In the genomic region with DNA sequence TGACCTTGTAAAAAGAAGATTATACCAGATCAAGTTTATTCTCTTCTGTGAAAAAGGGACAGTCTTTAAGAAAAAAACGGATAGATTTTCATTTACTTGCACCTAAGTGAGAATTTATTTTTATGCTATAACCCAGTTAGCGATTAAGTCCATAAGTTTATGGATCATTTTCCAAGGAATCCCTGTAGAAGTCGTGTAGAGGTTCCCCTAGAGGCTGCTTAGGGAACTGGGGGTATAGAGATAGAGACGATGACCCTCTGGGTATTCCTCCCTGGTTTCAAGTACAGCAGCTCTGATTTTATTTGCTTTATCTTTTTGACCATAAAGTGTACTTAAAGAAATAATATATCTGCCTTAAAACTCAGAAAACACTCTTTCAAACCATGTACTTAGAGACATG, we compare ENCODE assay signal across 2 cellular contexts.
TF ChIP-seq lines count a peak whose summit lies in the region.

No MANE protein-coding gene starts in this region.

TF ChIP-seq in HCT116, 20 proteins besides CTCF, POLR2A, EP300 and RAD21:
- TF ChIP-seq POLR2AphosphoS5 (IDR thresholded peaks at IDR 0.05; ENCODE audit: low read depth, low read length) (no peak), TCF7L2 (IDR thresholded peaks at IDR 0.05; ENCODE audit: borderline replicate concordance, extremely low read depth, insufficient read depth, insufficient read length) (no peak), EGR1 (IDR thresholded peaks at IDR 0.05; ENCODE audit: low read depth) (no peak), FOSL1 (IDR thresholded peaks at IDR 0.05; ENCODE audit: low read depth) (no peak), SRF (IDR thresholded peaks at IDR 0.05; ENCODE audit: low read depth) (no peak), JUND (IDR thresholded peaks at IDR 0.05) (no peak), ZNF274 (IDR thresholded peaks at IDR 0.05; ENCODE audit: low read depth, low read length) (no peak), EZH2 (IDR thresholded peaks at IDR 0.05) (no peak), MAX (IDR thresholded peaks at IDR 0.05) (no peak), ZBTB33 (IDR thresholded peaks at IDR 0.05; ENCODE audit: extremely low read depth, insufficient replicate concordance, low read length) (no peak), CBX3 (IDR thresholded peaks at IDR 0.05; ENCODE audit: low read depth) (no peak), REST (IDR thresholded peaks at IDR 0.05; ENCODE audit: low read depth) (no peak), SP1 (IDR thresholded peaks at IDR 0.05; ENCODE audit: low read depth) (no peak), ELF1 (IDR thresholded peaks at IDR 0.05; ENCODE audit: borderline replicate concordance, low read depth) (no peak), EZH2phosphoT487 (IDR thresholded peaks at IDR 0.05; ENCODE audit: borderline replicate concordance) (no peak)
- TF ChIP-seq, protein P1, sequence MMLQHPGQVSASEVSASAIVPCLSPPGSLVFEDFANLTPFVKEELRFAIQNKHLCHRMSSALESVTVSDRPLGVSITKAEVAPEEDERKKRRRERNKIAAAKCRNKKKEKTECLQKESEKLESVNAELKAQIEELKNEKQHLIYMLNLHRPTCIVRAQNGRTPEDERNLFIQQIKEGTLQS (IDR thresholded peaks at IDR 0.05), result no peak

TF ChIP-seq in GM12878, 131 proteins besides CTCF, POLR2A, EP300 and RAD21:
- TF ChIP-seq IRF4 (IDR thresholded peaks at IDR 0.05; ENCODE audit: low read depth, low read length) (no peak), POLR2AphosphoS5 (IDR thresholded peaks at IDR 0.05; ENCODE audit: low read length) (no peak), BACH1 (IDR thresholded peaks at IDR 0.05; ENCODE audit: borderline replicate concordance) (no peak), SUPT20H (IDR thresholded peaks at IDR 0.05; ENCODE audit: borderline replicate concordance, control insufficient read depth, low read depth, low read length) (no peak), PAX8 (IDR thresholded peaks at IDR 0.05) (no peak), CHD2 (IDR thresholded peaks at IDR 0.05; ENCODE audit: borderline replicate concordance, low read depth, low read length) (no peak), BCL11A (IDR thresholded peaks at IDR 0.05; ENCODE audit: low read depth, low read length) (no peak), DPF2 (IDR thresholded peaks at IDR 0.05) (no peak), TBL1XR1 (IDR thresholded peaks at IDR 0.05; ENCODE audit: low read depth, low read length) (no peak), EED (IDR thresholded peaks at IDR 0.05; ENCODE audit: low read depth) (no peak), CBX5 (IDR thresholded peaks at IDR 0.05; ENCODE audit: low read depth) (no peak), ZBTB4 (CRISPR knock-in tag; IDR thresholded peaks at IDR 0.05) (no peak), CUX1 (IDR thresholded peaks at IDR 0.05; ENCODE audit: insufficient replicate concordance, low read depth, low read length) (no peak), MAX (IDR thresholded peaks at IDR 0.05; ENCODE audit: low read depth, low read length) (no peak), SRF (IDR thresholded peaks at IDR 0.05; ENCODE audit: low read depth in 2 of 2, low read length in 2 of 2) (no peak)
- TF ChIP-seq, protein P2, sequence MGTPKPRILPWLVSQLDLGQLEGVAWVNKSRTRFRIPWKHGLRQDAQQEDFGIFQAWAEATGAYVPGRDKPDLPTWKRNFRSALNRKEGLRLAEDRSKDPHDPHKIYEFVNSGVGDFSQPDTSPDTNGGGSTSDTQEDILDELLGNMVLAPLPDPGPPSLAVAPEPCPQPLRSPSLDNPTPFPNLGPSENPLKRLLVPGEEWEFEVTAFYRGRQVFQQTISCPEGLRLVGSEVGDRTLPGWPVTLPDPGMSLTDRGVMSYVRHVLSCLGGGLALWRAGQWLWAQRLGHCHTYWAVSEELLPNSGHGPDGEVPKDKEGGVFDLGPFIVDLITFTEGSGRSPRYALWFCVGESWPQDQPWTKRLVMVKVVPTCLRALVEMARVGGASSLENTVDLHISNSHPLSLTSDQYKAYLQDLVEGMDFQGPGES (IDR thresholded peaks at IDR 0.05), result no peak
- TF ChIP-seq, protein P3, sequence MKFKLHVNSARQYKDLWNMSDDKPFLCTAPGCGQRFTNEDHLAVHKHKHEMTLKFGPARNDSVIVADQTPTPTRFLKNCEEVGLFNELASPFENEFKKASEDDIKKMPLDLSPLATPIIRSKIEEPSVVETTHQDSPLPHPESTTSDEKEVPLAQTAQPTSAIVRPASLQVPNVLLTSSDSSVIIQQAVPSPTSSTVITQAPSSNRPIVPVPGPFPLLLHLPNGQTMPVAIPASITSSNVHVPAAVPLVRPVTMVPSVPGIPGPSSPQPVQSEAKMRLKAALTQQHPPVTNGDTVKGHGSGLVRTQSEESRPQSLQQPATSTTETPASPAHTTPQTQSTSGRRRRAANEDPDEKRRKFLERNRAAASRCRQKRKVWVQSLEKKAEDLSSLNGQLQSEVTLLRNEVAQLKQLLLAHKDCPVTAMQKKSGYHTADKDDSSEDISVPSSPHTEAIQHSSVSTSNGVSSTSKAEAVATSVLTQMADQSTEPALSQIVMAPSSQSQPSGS (IDR thresholded peaks at IDR 0.05; ENCODE audit: low read length), result no peak
